ENCODE assay signal across 28 cellular contexts in genomic region chr3:21599890-21600289, GRCh38.
"Had no signal": no experiment of that assay in that cellular context is flagged by ENCODE, and none has a peak within 500 bp of the region (broad histone marks: within the 10 kb centered on the region; RNA-seq: fewer than 3 reads in every experiment).

No MANE protein-coding gene starts in this region.

- H3K27ac Mint-ChIP-seq: activated CD8-positive, alpha-beta T cell treated with anti-CD3 and anti-CD28 coated beads for 36 hours; activated naive CD4-positive, alpha-beta T cell treated with anti-CD3 and anti-CD28 coated beads, Interleukin-2, amount 10 ng/mL, durations not matched to agents 7 days and 5 days; activated naive CD8-positive, alpha-beta T cell treated with anti-CD3 and anti-CD28 coated beads, Interleukin-2, amount 10 ng/mL, durations not matched to agents 7 days and 5 days; activated T-cell treated with anti-CD3 and anti-CD28 coated beads, Interleukin-2, amount 50 U/mL, for 72 hours; activated T-helper 2 cell treated with anti-CD3 and anti-CD28 coated beads, Interferon-gamma antibody, Interleukin-2, Interleukin-4, amounts not matched to agents 10 μg/mL and 5 μg/mL and 100 μg/mL, durations not matched to agents 14 hours and 24 hours and 36 hours had no signal

- H3K4me1 ChIP-seq: adrenal gland, breast epithelium, Peyer's patch, SJCRH30 had no signal

- H3K4me3 Mint-ChIP-seq: activated CD8-positive, alpha-beta T cell treated with anti-CD3 and anti-CD28 coated beads for 36 hours; activated naive CD4-positive, alpha-beta T cell treated with anti-CD3 and anti-CD28 coated beads, Interleukin-2, amount 10 ng/mL, durations not matched to agents 7 days and 5 days; activated naive CD8-positive, alpha-beta T cell treated with anti-CD3 and anti-CD28 coated beads, Interleukin-2, amount 10 ng/mL, durations not matched to agents 7 days and 5 days; activated T-cell treated with anti-CD3 and anti-CD28 coated beads, Interleukin-2, amount 50 U/mL, for 72 hours had no signal

- H3K27ac ChIP-seq: adrenal gland, breast epithelium, Peyer's patch, RWPE1, SJCRH30, WERI-Rb-1 had no signal

- ATAC-seq: activated CD4-positive, CD25-positive, alpha-beta regulatory T cell treated with anti-CD3 and anti-CD28 coated beads, Interleukin-2, amount 50 U/mL, for 24 hours; activated CD8-positive, alpha-beta T cell treated with anti-CD3 and anti-CD28 coated beads for 36 hours; activated T-cell treated with anti-CD3 and anti-CD28 coated beads, Interleukin-2, amount 50 U/mL, for 72 hours had no signal

- H3K27me3 ChIP-seq: adrenal gland, breast epithelium, Peyer's patch had no signal

- H3K4me3 ChIP-seq: adrenal gland, breast epithelium, Peyer's patch, SJCRH30 had no signal

- H3K36me3 ChIP-seq: adrenal gland, breast epithelium, Peyer's patch, SJCRH30, WERI-Rb-1 had no signal

- H3K4me2 ChIP-seq: SK-N-SH had no signal

- DNase-seq: activated CD4-positive, alpha-beta T cell treated with anti-CD3 and anti-CD28 coated beads for 4 hours; activated CD8-positive, alpha-beta memory T cell treated with anti-CD3 and anti-CD28 coated beads, Interleukin-2, amount 50 U/mL, for 4 hours; activated CD8-positive, alpha-beta T cell treated with anti-CD3 and anti-CD28 coated beads for 36 hours; activated gamma-delta T cell treated with Interleukin-2 at 50 U/mL for 16 hours; activated naive CD4-positive, alpha-beta T cell treated with anti-CD3 and anti-CD28 coated beads, Interleukin-2, amount 10 ng/mL, durations not matched to agents 7 days and 5 days; activated naive CD8-positive, alpha-beta T cell treated with anti-CD3 and anti-CD28 coated beads, Interleukin-2, amount 10 ng/mL, durations not matched to agents 7 days and 5 days; activated T-cell treated with anti-CD3 and anti-CD28 coated beads, Interleukin-2, amount 50 U/mL, for 72 hours; adrenal gland; anterior cingulate cortex; caudate nucleus; MM.1S; NCI-H1105; NCI-H1436; NCI-H1694 treated with DMSO at 0.1 percent for 48 hours; NCI-H2029 treated with DMSO at 0.1 percent for 48 hours; NCI-H345; NCI-H510A; NCI-H526 treated with DMSO at 0.1 percent for 48 hours; Peyer's patch; Right ventricle myocardium superior; SJCRH30; SK-N-SH; T-helper 1 cell; WERI-Rb-1 had no signal

- H3K9ac ChIP-seq: SK-N-SH had no signal

- H3K27me3 Mint-ChIP-seq: activated CD8-positive, alpha-beta T cell treated with anti-CD3 and anti-CD28 coated beads for 36 hours; activated naive CD4-positive, alpha-beta T cell treated with anti-CD3 and anti-CD28 coated beads, Interleukin-2, amount 10 ng/mL, durations not matched to agents 7 days and 5 days; activated naive CD8-positive, alpha-beta T cell treated with anti-CD3 and anti-CD28 coated beads, Interleukin-2, amount 10 ng/mL, durations not matched to agents 7 days and 5 days had no signal

- H3K9me3 ChIP-seq: adrenal gland, breast epithelium, Peyer's patch, SJCRH30, SK-N-SH had no signal

- H3K36me3 Mint-ChIP-seq: activated naive CD4-positive, alpha-beta T cell treated with anti-CD3 and anti-CD28 coated beads, Interleukin-2, amount 10 ng/mL, durations not matched to agents 7 days and 5 days; activated naive CD8-positive, alpha-beta T cell treated with anti-CD3 and anti-CD28 coated beads, Interleukin-2, amount 10 ng/mL, durations not matched to agents 7 days and 5 days had no signal

- H3K4me1 Mint-ChIP-seq: activated naive CD4-positive, alpha-beta T cell treated with anti-CD3 and anti-CD28 coated beads, Interleukin-2, amount 10 ng/mL, durations not matched to agents 7 days and 5 days; activated naive CD8-positive, alpha-beta T cell treated with anti-CD3 and anti-CD28 coated beads, Interleukin-2, amount 10 ng/mL, durations not matched to agents 7 days and 5 days had no signal

- H3K9me2 ChIP-seq: SK-N-SH had no signal
